In the genomic region with DNA sequence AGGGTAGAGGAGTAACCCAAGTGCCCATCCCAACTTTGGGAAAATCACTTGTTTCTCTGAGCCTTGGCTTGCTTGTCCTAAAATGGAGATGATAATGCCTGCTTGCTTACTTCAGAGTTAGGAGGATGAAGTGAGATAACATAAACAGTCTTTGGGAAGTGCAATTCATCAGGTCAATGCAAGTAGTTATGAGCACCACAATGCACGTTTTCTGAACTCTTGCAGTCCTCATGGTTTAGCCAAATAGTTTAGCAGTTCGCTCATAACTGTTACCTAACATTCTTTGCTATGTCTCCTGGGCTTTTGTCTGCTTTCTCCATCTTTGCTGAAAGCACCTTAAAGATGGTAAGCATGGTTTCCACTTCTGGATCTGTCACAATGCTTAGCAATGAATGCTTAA, we compare ENCODE assay signal across 10 cellular contexts.
"Had no signal": no experiment of that assay in that cellular context is flagged by ENCODE, and none has a peak within 500 bp of the region (broad histone marks: within the 10 kb centered on the region; RNA-seq: fewer than 3 reads in every experiment).

No MANE protein-coding gene starts in this region.

- H3K4me3 ChIP-seq: lung had no signal

- DNase-seq: activated CD4-positive, alpha-beta T cell treated with anti-CD3 and anti-CD28 coated beads, Interleukin-2, amount 10 ng/mL, durations not matched to agents 7 days and 5 days; activated naive CD4-positive, alpha-beta T cell treated with anti-CD3 and anti-CD28 coated beads, Interleukin-2, amount 10 ng/mL, durations not matched to agents 7 days and 5 days; cerebellar nuclear complex; dermis blood vessel endothelial cell; endodermal cell; hypothalamus; stimulated activated CD4-positive, alpha-beta T cell treated with anti-CD3 and anti-CD28 coated beads, Interleukin-12 subunit alpha, Interleukin-12 subunit beta, amount 100 ng/mL, for 4 hours; stimulated activated naive CD4-positive, alpha-beta T cell treated with Interleukin-2 at 50 U/mL for 16 hours; T-helper 17 cell had no signal
